In genomic region chr6:119957195-119957594, GRCh38 we compare ENCODE assay signal across 23 cellular contexts.
DNase-seq lines count a peak whose midpoint lies in the region; ATAC-seq and TF ChIP-seq lines count a peak whose summit lies in the region.
"Had no signal": no experiment of that assay in that cellular context is flagged by ENCODE, and none has a peak within 500 bp of the region (broad histone marks: within the 10 kb centered on the region; RNA-seq: fewer than 3 reads in every experiment).

No MANE protein-coding gene starts in this region.

- H3K4me1 ChIP-seq in H9 (ENCODE audit: insufficient read depth, low read length): peaks cover 10% of the 10 kb centered on the region
- peaks cover 7% of the 10 kb centered on the region for H3K4me1 ChIP-seq in endodermal cell (ENCODE audit: control insufficient read depth, insufficient read depth, low read length)
- H3K4me1 ChIP-seq: A549 had no signal

- H3K36me3 Mint-ChIP-seq in H9 (ENCODE audit: insufficient read depth in 1 of 3, low read depth in 3 of 3): 0 out of 7 replicates have a peak, but pooled peaks cover 0 to 3% (median 0%) of the 10 kb centered on the region in 3 experiments
- H3K36me3 Mint-ChIP-seq in endodermal cell (ENCODE audit: low read depth): no peaks in the 10 kb centered on the region
- no peaks in the 10 kb centered on the region for H3K36me3 Mint-ChIP-seq in stimulated activated effector memory CD8-positive, alpha-beta T cell treated with anti-CD3 and anti-CD28 coated beads, Interleukin-12 subunit alpha, Interleukin-12 subunit beta, amount 100 ng/mL, for 72 hours

- H3K27ac Mint-ChIP-seq in H9: peak overlapping the region in 1 of 3 experiments; percentile 71; a peak in 3 of 7 replicates
- peak overlapping the region; percentile 80 for H3K27ac Mint-ChIP-seq in endodermal cell
- H3K27ac Mint-ChIP-seq in stimulated activated effector memory CD8-positive, alpha-beta T cell treated with anti-CD3 and anti-CD28 coated beads, Interleukin-12 subunit alpha, Interleukin-12 subunit beta, amount 100 ng/mL, for 72 hours: no peak overlapping the region
- H3K27ac Mint-ChIP-seq: B cell had no signal

- H3K4me3 ChIP-seq in endodermal cell (ENCODE audit: low read length): no peak overlapping the region
- H3K4me3 ChIP-seq: A549, GM12878, GM23248, SK-N-MC had no signal

- no peak overlapping the region for H2BK5ac ChIP-seq in H9 (ENCODE audit: insufficient read length, low read length)

- no peak overlapping the region for H2BK12ac ChIP-seq in H9 (ENCODE audit: insufficient read length, low read depth, low read length)

- no peak overlapping the region for H4K91ac ChIP-seq in H9 (ENCODE audit: insufficient read length, low read depth, low read length)

- no peak overlapping the region for H3K14ac ChIP-seq in H9 (ENCODE audit: insufficient read depth, low read length)

- H3K4me2 ChIP-seq in H9 (ENCODE audit: insufficient read depth, insufficient read length, low read length): no peak overlapping the region
- H3K4me2 ChIP-seq: A549 had no signal

- no peak overlapping the region for H2BK20ac ChIP-seq in H9 (ENCODE audit: low read depth, low read length, poor library complexity, severe bottlenecking)

- H3K23ac ChIP-seq in H9 (ENCODE audit: insufficient read length, low read depth, low read length): no peak overlapping the region

- peak; percentile 34 for DNase-seq in H9
- DNase-seq in endodermal cell: peak; percentile 79
- peak; percentile 3 for DNase-seq in kidney tubule cell (ENCODE audit: low spot score)
- DNase-seq in stimulated activated effector memory CD8-positive, alpha-beta T cell treated with anti-CD3 and anti-CD28 coated beads, Interleukin-12 subunit alpha, Interleukin-12 subunit beta, amount 100 ng/mL, for 72 hours (ENCODE audit: low spot score in 2 of 2): no peak
- no peak for DNase-seq in activated naive CD4-positive, alpha-beta T cell treated with Interleukin-2 at 50 U/mL for 16 hours
- DNase-seq in RKO (ENCODE audit: low spot score): no peak
- DNase-seq: COR-L47, DMS 273 treated with DMSO at 0.1 percent for 48 hours, DMS79 treated with DMSO at 0.1 percent for 48 hours, GM23248, Kasumi-1, NCI-H1417, NCI-H1694 treated with DMSO at 0.1 percent for 48 hours, NCI-H446, NCI-H526, OCI-M1, Right ventricle myocardium superior had no signal

- H3K4me3 Mint-ChIP-seq in H9 (no peak overlapping the region), endodermal cell (no peak overlapping the region)
- no peak overlapping the region for H3K4me3 Mint-ChIP-seq in stimulated activated effector memory CD8-positive, alpha-beta T cell treated with anti-CD3 and anti-CD28 coated beads, Interleukin-12 subunit alpha, Interleukin-12 subunit beta, amount 100 ng/mL, for 72 hours
- H3K4me3 Mint-ChIP-seq: B cell had no signal

- no peak overlapping the region for H3K4ac ChIP-seq in H9 (ENCODE audit: low read depth, low read length)

- no peak overlapping the region for H2AFZ ChIP-seq in H9 (ENCODE audit: low read length)
- H2AFZ ChIP-seq: GM23248 had no signal

- H3K27me3 Mint-ChIP-seq in H9 (ENCODE audit: low read depth) (no peaks in the 10 kb centered on the region), endodermal cell (ENCODE audit: insufficient read depth) (no peaks in the 10 kb centered on the region)
- H3K27me3 Mint-ChIP-seq: B cell had no signal

- TF ChIP-seq CTCF in H9 (conservative IDR thresholded peaks at IDR 0.05) (no peak), endodermal cell (conservative IDR thresholded peaks at IDR 0.05) (no peak)

- H3K27me3 ChIP-seq in H9 (ENCODE audit: insufficient read depth, low read length) (no peaks in the 10 kb centered on the region), endodermal cell (ENCODE audit: control insufficient read depth, insufficient read depth, low read length, poor library complexity, severe bottlenecking) (no peaks in the 10 kb centered on the region)

- H3K4me1 Mint-ChIP-seq in H9 (peaks cover 13 to 15% of the 10 kb centered on the region in 2 experiments), endodermal cell (peaks cover 7% of the 10 kb centered on the region)
- H3K4me1 Mint-ChIP-seq in stimulated activated effector memory CD8-positive, alpha-beta T cell treated with anti-CD3 and anti-CD28 coated beads, Interleukin-12 subunit alpha, Interleukin-12 subunit beta, amount 100 ng/mL, for 72 hours: no peaks in the 10 kb centered on the region
- H3K4me1 Mint-ChIP-seq: B cell had no signal

- no peak overlapping the region for H3K18ac ChIP-seq in H9 (ENCODE audit: insufficient read length, low read depth, low read length)

- H4K5ac ChIP-seq in H9 (ENCODE audit: insufficient read length, low read depth, low read length): no peak overlapping the region

- H3K27ac ChIP-seq in H9 (ENCODE audit: insufficient read length, low read depth, low read length): no peak overlapping the region
- no peak overlapping the region for H3K27ac ChIP-seq in endodermal cell (ENCODE audit: low read depth, low read length)
- H3K27ac ChIP-seq: A549, GM23248, SK-N-MC had no signal

- no peak overlapping the region for H3K56ac ChIP-seq in H9 (ENCODE audit: insufficient read length, low read depth, low read length)

- no peak overlapping the region for H2BK120ac ChIP-seq in H9 (ENCODE audit: low read depth, low read length, poor library complexity, severe bottlenecking)

- peak; percentile 19 for ATAC-seq in stimulated activated effector memory CD8-positive, alpha-beta T cell treated with anti-CD3 and anti-CD28 coated beads, Interleukin-12 subunit alpha, Interleukin-12 subunit beta, amount 100 ng/mL, for 72 hours
- ATAC-seq in GM21529 (IDR thresholded peaks at IDR 0.05; ENCODE audit: unreplicated experiment): no peak
- ATAC-seq in HG03159 (IDR thresholded peaks at IDR 0.05; ENCODE audit: unreplicated experiment): no peak
- ATAC-seq: A549, GM12878 had no signal

- H3K79me2 ChIP-seq in H9 (ENCODE audit: insufficient read depth, low read length): no peaks in the 10 kb centered on the region

- H4K20me1 ChIP-seq in H9 (ENCODE audit: control insufficient read depth, insufficient read depth, insufficient read length): no peaks in the 10 kb centered on the region

- no peaks in the 10 kb centered on the region for H3K36me3 ChIP-seq in endodermal cell (ENCODE audit: control insufficient read depth, insufficient read depth, low read length)

- no peak overlapping the region for H2AK5ac ChIP-seq in H9 (ENCODE audit: insufficient read length, low read length)

- no peak overlapping the region for H4K8ac ChIP-seq in H9 (replicated peaks; ENCODE audit: insufficient read length, low read depth, low read length)

- H3K9ac ChIP-seq in H9 (ENCODE audit: extremely low read depth, insufficient read length, low read length): no peak overlapping the region
- no peak overlapping the region for H3K9ac ChIP-seq in endodermal cell (ENCODE audit: extremely low read depth, low read length, poor library complexity, severe bottlenecking)
- H3K9ac ChIP-seq: GM23248 had no signal

- no peaks in the 10 kb centered on the region for H3K23me2 ChIP-seq in H9 (ENCODE audit: insufficient read length, low read depth, low read length, poor library complexity, severe bottlenecking)

- H3K9me3 Mint-ChIP-seq in H9: peaks cover 0 to 4% of the 10 kb centered on the region in 2 experiments; a peak in 1 of 5 replicates
- H3K9me3 Mint-ChIP-seq in endodermal cell: peaks cover 2% of the 10 kb centered on the region
- peaks cover 3% of the 10 kb centered on the region for H3K9me3 Mint-ChIP-seq in stimulated activated effector memory CD8-positive, alpha-beta T cell treated with anti-CD3 and anti-CD28 coated beads, Interleukin-12 subunit alpha, Interleukin-12 subunit beta, amount 100 ng/mL, for 72 hours

- H2BK15ac ChIP-seq in H9 (ENCODE audit: low read depth, low read length): no peak overlapping the region

- H3K9me3 ChIP-seq in H9 (ENCODE audit: control insufficient read depth, low read depth, low read length): no peaks in the 10 kb centered on the region
- H3K9me3 ChIP-seq in endodermal cell (ENCODE audit: control insufficient read depth, low read length): no peaks in the 10 kb centered on the region
- H3K9me3 ChIP-seq: A549 had no signal

- WGBS in H9 (ENCODE audit: extremely low coverage, insufficient read length, low lambda C conversion rate): no CpG with 5 or more reads among the region's 3 CpGs
- 81% methylated on average over 3 of the region's 3 CpGs; no CpG with 5 or more reads in 1 of the 2 experiments for WGBS in endodermal cell (ENCODE audit: insufficient coverage in 1 of 2, insufficient read length in 1 of 2), 2 experiments

- H3K79me1 ChIP-seq in H9 (ENCODE audit: insufficient read depth, low read depth, low read length, poor library complexity, severe bottlenecking): no peaks in the 10 kb centered on the region

- H3T11ph ChIP-seq in H9 (ENCODE audit: low read length): no peak overlapping the region

Comparison
In these comparisons a context has a peak if more than half of its experiments do, and no peak if none do; other contexts are left out.
1. DNase-seq: peak in H9 (single experiment), endodermal cell (single experiment) and kidney tubule cell (single experiment); none in stimulated activated effector memory CD8-positive, alpha-beta T cell treated with anti-CD3 and anti-CD28 coated beads, Interleukin-12 subunit alpha, Interleukin-12 subunit beta, amount 100 ng/mL, for 72 hours (0 of 2), activated naive CD4-positive, alpha-beta T cell treated with Interleukin-2 at 50 U/mL for 16 hours (single experiment) and RKO (single experiment).